ENCODE assay signal across 8 cellular contexts in the genomic region with DNA sequence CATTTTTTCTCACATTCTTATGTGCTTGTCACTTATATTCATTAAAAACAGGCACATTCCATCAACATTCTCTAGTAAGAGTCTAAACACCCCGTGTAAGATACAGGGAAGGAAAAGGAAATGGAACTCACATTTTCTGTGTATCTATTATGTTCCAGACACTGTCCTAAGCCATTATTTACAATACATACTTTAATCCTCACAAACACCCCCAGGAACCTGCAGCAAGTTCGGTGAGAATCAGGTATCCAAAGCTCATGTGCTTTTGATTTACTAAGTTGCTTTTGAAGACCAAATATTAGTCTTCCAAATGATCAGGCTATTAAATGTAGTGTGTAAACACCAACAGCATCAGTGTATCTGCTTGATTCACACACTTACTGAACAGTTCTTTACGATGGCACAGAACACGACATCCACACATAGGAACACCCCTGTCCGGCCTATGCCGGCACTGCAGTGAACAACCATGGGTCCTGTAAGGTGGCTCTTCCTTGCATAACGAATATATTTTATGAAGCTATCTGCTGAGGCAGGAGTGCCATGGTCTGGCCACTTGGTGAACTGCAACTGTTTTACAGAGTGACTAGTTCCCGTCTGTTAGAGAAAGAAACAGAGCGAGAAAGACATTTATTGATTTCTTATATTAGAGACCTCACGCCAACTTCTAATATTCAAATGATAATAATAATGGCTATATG.
DNase-seq lines count a peak whose midpoint lies in the region; ATAC-seq and TF ChIP-seq lines count a peak whose summit lies in the region.
"Not testable (repeated sequence)": the region's sequence is repeated elsewhere in the genome, so short reads cannot be mapped to it uniquely, and the experiment has no call there.

No MANE protein-coding gene starts in this region.

- intact Hi-C loops in IMR-90 (cut with micrococcal nuclease) = not testable (repeated sequence)

- H3K27me3 ChIP-seq in IMR-90 (ENCODE audit: control insufficient read depth, insufficient read depth, low read length) = not testable (repeated sequence)

- not testable (repeated sequence) for H3K27ac Mint-ChIP-seq in activated naive CD8-positive, alpha-beta T cell treated with anti-CD3 and anti-CD28 coated beads, Interleukin-2, amount 50 U/mL, for 24 hours; stimulated activated naive B cell treated with anti-CD40 and anti-IgM and Interleukin-4, amounts not matched to agents 10 μg/mL and 1 μg/mL and 100 μg/mL, for 72 hours

- dilution Hi-C loops in IMR-90 (cut with HindIII; ENCODE audit: low sequenced_read_pairs, unreplicated experiment) = not testable (repeated sequence)

- not testable (repeated sequence) for H3K9me3 ChIP-seq in IMR-90 (ENCODE audit: control insufficient read depth, insufficient read depth, low read length)

- not testable (repeated sequence) for H4K91ac ChIP-seq in IMR-90 (ENCODE audit: insufficient read depth, low read depth, low read length)

- in situ Hi-C loops in IMR-90 (cut with MboI; ENCODE audit: low sequenced_read_pairs) = not testable (repeated sequence)

- H3K18ac ChIP-seq in IMR-90 (ENCODE audit: low read depth, low read length) = not testable (repeated sequence)

- not testable (repeated sequence) for H3K4me1 ChIP-seq in IMR-90 (ENCODE audit: control insufficient read depth, insufficient read depth, low read length)

- not testable (repeated sequence) for H3K4me3 ChIP-seq in IMR-90 (ENCODE audit: insufficient read depth, low read depth, low read length)

- H4K5ac ChIP-seq in IMR-90 (ENCODE audit: low read depth, low read length) = not testable (repeated sequence)

- H4K20me1 ChIP-seq in IMR-90 (ENCODE audit: insufficient read depth, low read length) = not testable (repeated sequence)

- H2AFZ ChIP-seq in IMR-90 (replicated peaks; ENCODE audit: low read length, poor library complexity) = not testable (repeated sequence)

- not testable (repeated sequence) for DNase-seq in IMR-90; activated naive CD8-positive, alpha-beta T cell treated with anti-CD3 and anti-CD28 coated beads, Interleukin-2, amount 50 U/mL, for 24 hours; left lobe of liver (ENCODE audit: low spot score); stimulated activated naive B cell treated with anti-CD40 and anti-IgM and Interleukin-4, amounts not matched to agents 10 μg/mL and 1 μg/mL and 100 μg/mL, for 72 hours

- not testable (repeated sequence) for H2BK15ac ChIP-seq in IMR-90 (ENCODE audit: low read depth, low read length)

- CTCF ChIA-PET in IMR-90 (lab: Yijun Ruan, JAX) = not testable (repeated sequence)

- H3K9ac ChIP-seq in IMR-90 (ENCODE audit: low read depth, low read length) = not testable (repeated sequence)

- not testable (repeated sequence) for H3K36me3 Mint-ChIP-seq in activated naive CD8-positive, alpha-beta T cell treated with anti-CD3 and anti-CD28 coated beads, Interleukin-2, amount 50 U/mL, for 24 hours (ENCODE audit: low read depth); stimulated activated naive B cell treated with anti-CD40 and anti-IgM and Interleukin-4, amounts not matched to agents 10 μg/mL and 1 μg/mL and 100 μg/mL, for 72 hours

- H3K27ac ChIP-seq in IMR-90 (ENCODE audit: insufficient read depth, low read length) = not testable (repeated sequence)

- H2BK20ac ChIP-seq in IMR-90 (ENCODE audit: low read depth, low read length) = not testable (repeated sequence)

- not testable (repeated sequence) for H3K56ac ChIP-seq in IMR-90 (ENCODE audit: extremely low read depth, insufficient read depth, low read length)

- not testable (repeated sequence) for TF ChIP-seq POLR2A in IMR-90 (IDR thresholded peaks at IDR 0.05; ENCODE audit: low read depth, low read length)

- H4K8ac ChIP-seq in IMR-90 (ENCODE audit: low read depth in 2 of 2, low read length in 2 of 2) = not testable (repeated sequence)

- ATAC-seq in GM18519 (IDR thresholded peaks at IDR 0.05; ENCODE audit: low FRiP score, unreplicated experiment) = peak; percentile 98
- ATAC-seq in GM19463 (IDR thresholded peaks at IDR 0.05; ENCODE audit: unreplicated experiment) = peak; percentile 88
- ATAC-seq in HG02571 (IDR thresholded peaks at IDR 0.05; ENCODE audit: unreplicated experiment) = peak; percentile 72
- peak; percentile 77 for ATAC-seq in HG03095 (IDR thresholded peaks at IDR 0.05; ENCODE audit: unreplicated experiment)
- ATAC-seq in IMR-90 (ENCODE audit: low read depth) = peak; percentile 100
- ATAC-seq in activated naive CD8-positive, alpha-beta T cell treated with anti-CD3 and anti-CD28 coated beads, Interleukin-2, amount 50 U/mL, for 24 hours = peak; percentile 97
- peak; percentile 100 for ATAC-seq in left lobe of liver
- peak; percentile 99 to 100 for ATAC-seq in stimulated activated naive B cell treated with anti-CD40 and anti-IgM and Interleukin-4, amounts not matched to agents 10 μg/mL and 1 μg/mL and 100 μg/mL, for 72 hours (replicated peaks)

- not testable (repeated sequence) for H2AK9ac ChIP-seq in IMR-90 (replicated peaks; ENCODE audit: low read depth, low read length, poor library complexity)

- not testable (repeated sequence) for H2BK120ac ChIP-seq in IMR-90 (ENCODE audit: low read depth, low read length)

- not testable (repeated sequence) for H3K36me3 ChIP-seq in IMR-90 (ENCODE audit: control insufficient read depth, insufficient read depth, low read length)

- not testable (repeated sequence) for H3K27me3 Mint-ChIP-seq in activated naive CD8-positive, alpha-beta T cell treated with anti-CD3 and anti-CD28 coated beads, Interleukin-2, amount 50 U/mL, for 24 hours; stimulated activated naive B cell treated with anti-CD40 and anti-IgM and Interleukin-4, amounts not matched to agents 10 μg/mL and 1 μg/mL and 100 μg/mL, for 72 hours

- POLR2A ChIA-PET in IMR-90 (lab: Charles Lee; ENCODE audit: unreplicated experiment) = not testable (repeated sequence)

- H3K9me3 Mint-ChIP-seq in activated naive CD8-positive, alpha-beta T cell treated with anti-CD3 and anti-CD28 coated beads, Interleukin-2, amount 50 U/mL, for 24 hours; stimulated activated naive B cell treated with anti-CD40 and anti-IgM and Interleukin-4, amounts not matched to agents 10 μg/mL and 1 μg/mL and 100 μg/mL, for 72 hours: not testable (repeated sequence)

- not testable (repeated sequence) for H3K23ac ChIP-seq in IMR-90 (ENCODE audit: low read depth, low read length)

- not testable (repeated sequence) for H2AK5ac ChIP-seq in IMR-90 (ENCODE audit: low read depth, low read length)

- no CpG with 5 or more reads among the region's 10 CpGs for WGBS in IMR-90 (ENCODE audit: extremely low coverage in 2 of 2, insufficient read length in 1 of 2), 2 experiments

- H3K9me1 ChIP-seq in IMR-90 (ENCODE audit: insufficient read depth, low read length) = not testable (repeated sequence)

- BruUV-seq in IMR-90 (replicated peaks; lab: Mats Ljungman, UMichigan) = not testable (repeated sequence)

- H3K4me2 ChIP-seq in IMR-90 (ENCODE audit: low read depth, low read length) = not testable (repeated sequence)

- not testable (repeated sequence) for H3K4ac ChIP-seq in IMR-90 (ENCODE audit: low read depth, low read length)

- not testable (repeated sequence) for H3K14ac ChIP-seq in IMR-90 (replicated peaks; ENCODE audit: low read depth, low read length)

- not testable (repeated sequence) for H3K4me1 Mint-ChIP-seq in activated naive CD8-positive, alpha-beta T cell treated with anti-CD3 and anti-CD28 coated beads, Interleukin-2, amount 50 U/mL, for 24 hours; stimulated activated naive B cell treated with anti-CD40 and anti-IgM and Interleukin-4, amounts not matched to agents 10 μg/mL and 1 μg/mL and 100 μg/mL, for 72 hours

- not testable (repeated sequence) for TF ChIP-seq RAD21 in IMR-90 (IDR thresholded peaks at IDR 0.05; ENCODE audit: low read length)

- not testable (repeated sequence) for H2BK5ac ChIP-seq in IMR-90 (ENCODE audit: low read depth, low read length, poor library complexity, severe bottlenecking)

- not testable (repeated sequence) for TF ChIP-seq CTCF in IMR-90 (conservative IDR thresholded peaks at IDR 0.05; ENCODE audit: low read depth, low read length)

- H3K4me3 Mint-ChIP-seq in activated naive CD8-positive, alpha-beta T cell treated with anti-CD3 and anti-CD28 coated beads, Interleukin-2, amount 50 U/mL, for 24 hours; stimulated activated naive B cell treated with anti-CD40 and anti-IgM and Interleukin-4, amounts not matched to agents 10 μg/mL and 1 μg/mL and 100 μg/mL, for 72 hours: not testable (repeated sequence)

- H3K79me1 ChIP-seq in IMR-90 (ENCODE audit: low read depth in 1 of 2, low read length in 2 of 2) = not testable (repeated sequence)
